In the genomic region with DNA sequence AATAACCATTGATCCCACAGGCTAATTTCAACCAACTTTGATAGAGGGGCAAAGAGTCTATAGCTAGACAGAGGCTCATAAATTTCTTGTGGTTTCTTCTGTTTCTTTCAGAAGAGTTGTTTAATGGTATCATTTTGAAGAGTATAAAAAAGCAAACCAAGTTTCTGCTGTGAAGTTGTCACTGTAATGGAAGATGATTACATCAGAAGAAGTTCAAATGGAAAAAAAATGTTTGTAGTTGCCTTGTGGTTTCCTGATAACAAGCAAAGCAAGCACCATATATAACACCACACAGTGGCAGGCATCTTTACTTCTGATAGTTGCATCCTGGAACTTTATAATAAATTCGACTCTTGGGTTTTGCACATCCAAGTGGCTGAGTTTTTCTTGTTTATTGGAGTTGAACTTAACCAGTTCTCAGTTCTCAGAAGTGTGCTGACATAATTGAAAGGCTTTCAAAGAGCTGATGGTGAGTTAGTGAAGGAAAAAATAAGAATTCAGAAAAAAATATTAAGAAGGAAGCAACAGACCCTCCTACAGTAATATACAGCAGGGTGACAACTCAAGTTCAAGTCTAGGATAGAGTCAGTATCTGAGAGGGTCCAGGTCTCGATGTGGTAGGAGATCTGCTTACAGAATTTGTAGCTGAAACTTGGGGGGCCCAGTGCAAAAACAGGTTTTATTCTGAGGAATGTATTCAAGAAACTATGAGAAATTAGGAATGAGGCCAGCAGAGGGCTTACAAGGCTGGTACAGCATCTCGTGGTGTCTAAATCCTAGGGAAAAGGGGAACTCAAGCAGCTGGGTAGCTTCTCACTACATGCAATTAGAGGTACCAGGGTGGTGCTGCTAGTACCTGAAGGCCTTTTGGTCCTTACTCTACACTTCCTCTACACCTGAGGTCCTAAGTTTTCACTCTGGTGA, we compare ENCODE assay signal across 10 cellular contexts.
DNase-seq lines count a peak whose midpoint lies in the region; ATAC-seq and TF ChIP-seq lines count a peak whose summit lies in the region.
"Had no signal": no experiment of that assay in that cellular context is flagged by ENCODE, and none has a peak within 500 bp of the region (broad histone marks: within the 10 kb centered on the region; RNA-seq: fewer than 3 reads in every experiment).

No MANE protein-coding gene starts in this region.

- H3K9me3 Mint-ChIP-seq in activated CD8-positive, alpha-beta memory T cell treated with anti-CD3 and anti-CD28 coated beads, Interleukin-2, amount 10 ng/mL, durations not matched to agents 7 days and 5 days (ENCODE audit: low read depth), result no peaks in the 10 kb centered on the region
- no peaks in the 10 kb centered on the region for H3K9me3 Mint-ChIP-seq in activated T-helper 17 cell treated with anti-CD3 and anti-CD28 coated beads, Interleukin-2, amount 50 U/mL, for 72 hours
- no peaks in the 10 kb centered on the region for H3K9me3 Mint-ChIP-seq in naive thymus-derived CD8-positive, alpha-beta T cell
- H3K9me3 Mint-ChIP-seq in glutamatergic neuron (ENCODE audit: unreplicated experiment), result no peaks in the 10 kb centered on the region

- H3K36me3 Mint-ChIP-seq in activated CD8-positive, alpha-beta memory T cell treated with anti-CD3 and anti-CD28 coated beads, Interleukin-2, amount 10 ng/mL, durations not matched to agents 7 days and 5 days, result no peaks in the 10 kb centered on the region
- H3K36me3 Mint-ChIP-seq in activated T-helper 17 cell treated with anti-CD3 and anti-CD28 coated beads, Interleukin-2, amount 50 U/mL, for 72 hours (ENCODE audit: low read depth), result no peaks in the 10 kb centered on the region
- no peaks in the 10 kb centered on the region for H3K36me3 Mint-ChIP-seq in naive thymus-derived CD8-positive, alpha-beta T cell
- no peaks in the 10 kb centered on the region for H3K36me3 Mint-ChIP-seq in glutamatergic neuron (ENCODE audit: unreplicated experiment)

- peaks cover 10% of the 10 kb centered on the region for H3K4me1 Mint-ChIP-seq in activated CD8-positive, alpha-beta memory T cell treated with anti-CD3 and anti-CD28 coated beads, Interleukin-2, amount 10 ng/mL, durations not matched to agents 7 days and 5 days
- H3K4me1 Mint-ChIP-seq in activated T-helper 17 cell treated with anti-CD3 and anti-CD28 coated beads, Interleukin-2, amount 50 U/mL, for 72 hours, result peaks cover 19% of the 10 kb centered on the region
- peaks cover 18 to 37% (median 35%) of the 10 kb centered on the region in 4 donors for H3K4me1 Mint-ChIP-seq in naive thymus-derived CD8-positive, alpha-beta T cell
- no peaks in the 10 kb centered on the region for H3K4me1 Mint-ChIP-seq in glutamatergic neuron (ENCODE audit: low read depth, unreplicated experiment)

- POLR2A ChIA-PET in naive thymus-derived CD8-positive, alpha-beta T cell (lab: Charles Lee), result no interaction called here

- H3K27ac Mint-ChIP-seq in activated CD8-positive, alpha-beta memory T cell treated with anti-CD3 and anti-CD28 coated beads, Interleukin-2, amount 10 ng/mL, durations not matched to agents 7 days and 5 days, result no peak overlapping the region
- peak overlapping the region; percentile 69 for H3K27ac Mint-ChIP-seq in activated T-helper 17 cell treated with anti-CD3 and anti-CD28 coated beads, Interleukin-2, amount 50 U/mL, for 72 hours
- H3K27ac Mint-ChIP-seq in naive thymus-derived CD8-positive, alpha-beta T cell, result peak overlapping the region; percentile 73 to 94 (median 88)
- H3K27ac Mint-ChIP-seq in glutamatergic neuron (ENCODE audit: unreplicated experiment), result no peak overlapping the region

- DNase-seq in activated CD8-positive, alpha-beta memory T cell treated with anti-CD3 and anti-CD28 coated beads, Interleukin-2, amount 10 ng/mL, durations not matched to agents 7 days and 5 days, result no peak
- DNase-seq in activated CD8-positive, alpha-beta memory T cell treated with anti-CD3 and anti-CD28 coated beads for 24 hours, result no peak
- DNase-seq in NCI-H226, result peak; percentile 46
- DNase-seq in naive thymus-derived CD8-positive, alpha-beta T cell, result peak in 6 of 10 donors; percentile 6 to 86 (median 53)
- no peak for DNase-seq in COLO668 (lab: John Stamatoyannopoulos, UW; ENCODE audit: unreplicated experiment)
- DNase-seq in glutamatergic neuron, result no peak
- DNase-seq: NCI-H1092 treated with DMSO at 0.1 percent for 48 hours, sigmoid colon had no signal

- TF ChIP-seq CTCF in glutamatergic neuron (IDR thresholded peaks at IDR 0.05; ENCODE audit: partially characterized antibody, unreplicated experiment), result no peak

- H3K4me3 Mint-ChIP-seq in activated CD8-positive, alpha-beta memory T cell treated with anti-CD3 and anti-CD28 coated beads, Interleukin-2, amount 10 ng/mL, durations not matched to agents 7 days and 5 days, result no peak overlapping the region
- peak overlapping the region; percentile 6 for H3K4me3 Mint-ChIP-seq in activated T-helper 17 cell treated with anti-CD3 and anti-CD28 coated beads, Interleukin-2, amount 50 U/mL, for 72 hours
- peak overlapping the region; percentile 1 to 72 (median 58) for H3K4me3 Mint-ChIP-seq in naive thymus-derived CD8-positive, alpha-beta T cell
- H3K4me3 Mint-ChIP-seq in glutamatergic neuron (ENCODE audit: unreplicated experiment), result no peak overlapping the region

- CTCF ChIA-PET in activated CD8-positive, alpha-beta memory T cell treated with anti-CD3 and anti-CD28 coated beads, Interleukin-2, amount 10 ng/mL, durations not matched to agents 7 days and 5 days (lab: Charles Lee), result interaction anchor here (3.0 to 3.8 kb wide), 2 partner anchors 9 to 13 kb away, joined by 10 to 12 read pairs; no protein-coding TSS in a partner anchor

- H3K27me3 Mint-ChIP-seq in activated CD8-positive, alpha-beta memory T cell treated with anti-CD3 and anti-CD28 coated beads, Interleukin-2, amount 10 ng/mL, durations not matched to agents 7 days and 5 days, result peaks cover 2% of the 10 kb centered on the region
- H3K27me3 Mint-ChIP-seq in activated T-helper 17 cell treated with anti-CD3 and anti-CD28 coated beads, Interleukin-2, amount 50 U/mL, for 72 hours, result no peaks in the 10 kb centered on the region
- H3K27me3 Mint-ChIP-seq in naive thymus-derived CD8-positive, alpha-beta T cell, result no peaks in the 10 kb centered on the region
- H3K27me3 Mint-ChIP-seq in glutamatergic neuron (ENCODE audit: unreplicated experiment), result no peaks in the 10 kb centered on the region

- peak; percentile 70 for ATAC-seq in activated CD8-positive, alpha-beta memory T cell treated with anti-CD3 and anti-CD28 coated beads, Interleukin-2, amount 10 ng/mL, durations not matched to agents 7 days and 5 days
- ATAC-seq in activated T-helper 17 cell treated with anti-CD3 and anti-CD28 coated beads, Interleukin-2, amount 50 U/mL, for 72 hours (replicated peaks), result peak; percentile 50
- peak; percentile 85 to 94 for ATAC-seq in naive thymus-derived CD8-positive, alpha-beta T cell
- ATAC-seq in GM21381 (IDR thresholded peaks at IDR 0.05; ENCODE audit: unreplicated experiment), result no peak

Comparison
In these comparisons a context has a peak if more than half of its experiments do, and no peak if none do; other contexts are left out.
1. DNase-seq: peak in NCI-H226 (single experiment) and naive thymus-derived CD8-positive, alpha-beta T cell (6 of 10); none in activated CD8-positive, alpha-beta memory T cell treated with anti-CD3 and anti-CD28 coated beads, Interleukin-2, amount 10 ng/mL, durations not matched to agents 7 days and 5 days (single experiment), activated CD8-positive, alpha-beta memory T cell treated with anti-CD3 and anti-CD28 coated beads for 24 hours (single experiment), COLO668 (single experiment) and glutamatergic neuron (single experiment).
2. H3K27ac Mint-ChIP-seq: peak in activated T-helper 17 cell treated with anti-CD3 and anti-CD28 coated beads, Interleukin-2, amount 50 U/mL, for 72 hours (single experiment) and naive thymus-derived CD8-positive, alpha-beta T cell (10 of 10); none in activated CD8-positive, alpha-beta memory T cell treated with anti-CD3 and anti-CD28 coated beads, Interleukin-2, amount 10 ng/mL, durations not matched to agents 7 days and 5 days (single experiment) and glutamatergic neuron (single experiment).
3. H3K4me3 Mint-ChIP-seq: peak in activated T-helper 17 cell treated with anti-CD3 and anti-CD28 coated beads, Interleukin-2, amount 50 U/mL, for 72 hours (single experiment) and naive thymus-derived CD8-positive, alpha-beta T cell (10 of 10); none in activated CD8-positive, alpha-beta memory T cell treated with anti-CD3 and anti-CD28 coated beads, Interleukin-2, amount 10 ng/mL, durations not matched to agents 7 days and 5 days (single experiment) and glutamatergic neuron (single experiment).